Comparison of ENCODE assay signal across 20 cellular contexts in genomic region chr11:6268811-6269210, GRCh38. TPM values are rescaled to one million over a fixed set of nuclear protein-coding genes. Genes with fewer than 3 reads are reported as not detected.
"Had no signal": no experiment of that assay in that cellular context is flagged by ENCODE, and none has a peak within 500 bp of the region (broad histone marks: within the 10 kb centered on the region; RNA-seq: fewer than 3 reads in every experiment).

No MANE protein-coding gene starts in this region.

- H3K4me3 ChIP-seq: adrenal gland, lower lobe of right lung had no signal

- H3K9me3 ChIP-seq: adrenal gland, lower lobe of right lung had no signal

- H3K27ac ChIP-seq: adrenal gland, lower lobe of right lung had no signal

- DNase-seq: activated CD4-positive, alpha-beta T cell treated with anti-CD3 and anti-CD28 coated beads, Interleukin-2, amount 50 U/mL, for 4 hours; activated gamma-delta T cell treated with Interleukin-2 at 50 U/mL for 16 hours; adrenal gland; caudate nucleus; glutamatergic neuron; hypothalamus; islet precursor cell; lower lobe of right lung; nephron progenitor cell; nucleus accumbens; posterior cingulate gyrus; retina; stimulated activated CD4-positive, alpha-beta T cell treated with anti-CD3 and anti-CD28 coated beads, Interleukin-2, amount 100 ng/mL, for 24 hours; stimulated activated naive CD8-positive, alpha-beta T cell treated with anti-CD3 and anti-CD28 coated beads, Interleukin-15, amount 100 ng/mL, for 72 hours; T-helper 2 cell had no signal

- H3K4me1 Mint-ChIP-seq: stimulated activated naive CD8-positive, alpha-beta T cell treated with anti-CD3 and anti-CD28 coated beads, Interleukin-15, amount 100 ng/mL, for 72 hours had no signal

- H3K4me1 ChIP-seq: adrenal gland, lower lobe of right lung had no signal

- H3K9me3 Mint-ChIP-seq: activated naive CD4-positive, alpha-beta T cell treated with anti-CD3 and anti-CD28 coated beads, Interleukin-2, amount 50 U/mL, for 72 hours; nephron progenitor cell; stimulated activated naive CD8-positive, alpha-beta T cell treated with anti-CD3 and anti-CD28 coated beads, Interleukin-15, amount 100 ng/mL, for 72 hours; type B pancreatic cell had no signal

- ATAC-seq: activated naive CD4-positive, alpha-beta T cell treated with anti-CD3 and anti-CD28 coated beads, Interleukin-2, amount 50 U/mL, for 72 hours; esophagus mucosa; lower lobe of right lung; stimulated activated naive CD8-positive, alpha-beta T cell treated with anti-CD3 and anti-CD28 coated beads, Interleukin-15, amount 100 ng/mL, for 72 hours had no signal

- H3K27me3 ChIP-seq: adrenal gland had no signal

- H3K27ac Mint-ChIP-seq: activated naive CD4-positive, alpha-beta T cell treated with anti-CD3 and anti-CD28 coated beads, Interleukin-2, amount 50 U/mL, for 72 hours; nephron progenitor cell; stimulated activated naive CD8-positive, alpha-beta T cell treated with anti-CD3 and anti-CD28 coated beads, Interleukin-15, amount 100 ng/mL, for 72 hours; type B pancreatic cell had no signal

- H3K36me3 ChIP-seq: adrenal gland, lower lobe of right lung had no signal

- H3K4me3 Mint-ChIP-seq: nephron progenitor cell; stimulated activated naive CD8-positive, alpha-beta T cell treated with anti-CD3 and anti-CD28 coated beads, Interleukin-15, amount 100 ng/mL, for 72 hours; type B pancreatic cell had no signal

- H3K36me3 Mint-ChIP-seq: activated naive CD4-positive, alpha-beta T cell treated with anti-CD3 and anti-CD28 coated beads, Interleukin-2, amount 50 U/mL, for 72 hours; type B pancreatic cell had no signal

RNA-seq across cellular contexts. Expression of gene CCKBR, which starts 9.2 kb away (rescaled TPM):
- total RNA-seq: activated CD8-positive, alpha-beta memory T cell treated with anti-CD3 and anti-CD28 coated beads for 36 hours; activated naive CD4-positive, alpha-beta T cell treated with anti-CD3 and anti-CD28 coated beads, Interleukin-2, amount 50 U/mL, for 72 hours; esophagus mucosa; lower lobe of right lung; myocyte had no signal

RNA-seq across cellular contexts. Expression of gene CNGA4, which starts 29.9 kb away (rescaled TPM):
- total RNA-seq: activated CD8-positive, alpha-beta memory T cell treated with anti-CD3 and anti-CD28 coated beads for 36 hours; myocyte had no signal
